In genomic region chr10:101337836-101338235, GRCh38 we compare ENCODE assay signal across 7 cellular contexts.
"Had no signal": no experiment of that assay in that cellular context is flagged by ENCODE, and none has a peak within 500 bp of the region (broad histone marks: within the 10 kb centered on the region; RNA-seq: fewer than 3 reads in every experiment).

No MANE protein-coding gene starts in this region.

- H3K36me3 Mint-ChIP-seq: IgD-negative memory B cell had no signal

- H2AFZ ChIP-seq: GM23248 had no signal

- ATAC-seq: HepG2 had no signal

- H3K4me3 Mint-ChIP-seq: H9, IgD-negative memory B cell had no signal

- DNase-seq: GM23248, H9, HCEC 1CT, KBM-7 had no signal

- H3K4me3 ChIP-seq: GM23248 had no signal

- H3K27ac Mint-ChIP-seq: H9, IgD-negative memory B cell had no signal

- H3K9me3 Mint-ChIP-seq: H9, IgD-negative memory B cell had no signal

- H3K27ac ChIP-seq: GM23248, HL-60 had no signal

- H3K4me1 Mint-ChIP-seq: IgD-negative memory B cell had no signal
